Comparison of ENCODE assay signal across 8 cellular contexts in genomic region chr9:16869961-16870605, GRCh38. TPM values are rescaled to one million over a fixed set of nuclear protein-coding genes. Genes with fewer than 3 reads are reported as not detected.
DNase-seq lines count a peak whose midpoint lies in the region; ATAC-seq and TF ChIP-seq lines count a peak whose summit lies in the region.

No MANE protein-coding gene starts in this region.

- H4K20me1 ChIP-seq in neural cell (ENCODE audit: insufficient read depth): no peaks in the 10 kb centered on the region

- H2AFZ ChIP-seq in neural cell (ENCODE audit: low read depth, low read length): no peak overlapping the region

- H3F3A ChIP-seq in neural cell (ENCODE audit: insufficient read depth, low read length, poor library complexity, severe bottlenecking): no peaks in the 10 kb centered on the region

- H3K4me2 ChIP-seq in neural cell (ENCODE audit: low read length): peak overlapping the region; percentile 57

- no peak for ATAC-seq in GM21447 (IDR thresholded peaks at IDR 0.05; ENCODE audit: unreplicated experiment)

- no peaks in the 10 kb centered on the region for H3K9me3 Mint-ChIP-seq in activated CD4-positive, alpha-beta T cell treated with anti-CD3 and anti-CD28 coated beads, Interleukin-2, amount 10 ng/mL, durations not matched to agents 7 days and 5 days

- peaks cover 48% of the 10 kb centered on the region for H3K27me3 Mint-ChIP-seq in activated CD4-positive, alpha-beta T cell treated with anti-CD3 and anti-CD28 coated beads, Interleukin-2, amount 10 ng/mL, durations not matched to agents 7 days and 5 days

- no peaks in the 10 kb centered on the region for H3K36me3 Mint-ChIP-seq in activated CD4-positive, alpha-beta T cell treated with anti-CD3 and anti-CD28 coated beads, Interleukin-2, amount 10 ng/mL, durations not matched to agents 7 days and 5 days (ENCODE audit: low read depth)

- no peak overlapping the region for H3K9ac ChIP-seq in neural cell (ENCODE audit: low read length)

- no peak for TF ChIP-seq POLR2A in NB4 (IDR thresholded peaks at IDR 0.05; ENCODE audit: extremely low read depth, insufficient read length)

- H3K4me1 Mint-ChIP-seq in activated CD4-positive, alpha-beta T cell treated with anti-CD3 and anti-CD28 coated beads, Interleukin-2, amount 10 ng/mL, durations not matched to agents 7 days and 5 days: peaks cover 5% of the 10 kb centered on the region

- H3K27ac Mint-ChIP-seq in activated CD4-positive, alpha-beta T cell treated with anti-CD3 and anti-CD28 coated beads, Interleukin-2, amount 10 ng/mL, durations not matched to agents 7 days and 5 days: no peak overlapping the region

- CTCF ChIA-PET in activated CD4-positive, alpha-beta T cell treated with anti-CD3 and anti-CD28 coated beads, Interleukin-2, amount 10 ng/mL, durations not matched to agents 7 days and 5 days (lab: Charles Lee): no interaction called here

- DNase-seq in BE2C: peak; percentile 20
- peak; percentile 74 for DNase-seq in NB4 (ENCODE audit: low read depth)
- DNase-seq in fibroblast of pulmonary artery (ENCODE audit: low read depth): peak; percentile 22
- no peak for DNase-seq in activated CD4-positive, alpha-beta T cell treated with anti-CD3 and anti-CD28 coated beads, Interleukin-2, amount 10 ng/mL, durations not matched to agents 7 days and 5 days
- no peak for DNase-seq in germinal center (ENCODE audit: low spot score)
- no peak for DNase-seq in activated T-cell treated with anti-CD3 and anti-CD28 coated beads, Interleukin-2, amount 50 U/mL, for 48 hours

- POLR2A ChIA-PET in activated CD4-positive, alpha-beta T cell treated with anti-CD3 and anti-CD28 coated beads, Interleukin-2, amount 10 ng/mL, durations not matched to agents 7 days and 5 days (lab: Charles Lee): no interaction called here

- H3K27me3 ChIP-seq in BE2C (peaks cover 34% of the 10 kb centered on the region), neural cell (ENCODE audit: insufficient read depth, low read depth, low read length) (peaks cover 73% of the 10 kb centered on the region)

- TF ChIP-seq RAD21 in neural cell (conservative IDR thresholded peaks at IDR 0.05): no peak

- no peak for TF ChIP-seq CTCF in BE2C (IDR thresholded peaks at IDR 0.05; ENCODE audit: low read depth, low read length)
- no peak for TF ChIP-seq CTCF in NB4 (IDR thresholded peaks at IDR 0.05; ENCODE audit: low read depth, low read length)
- TF ChIP-seq CTCF in fibroblast of pulmonary artery (IDR thresholded peaks at IDR 0.05; ENCODE audit: low read length, missing control alignments): no peak
- no peak for TF ChIP-seq CTCF in neural cell (IDR thresholded peaks at IDR 0.05; ENCODE audit: poor library complexity, severe bottlenecking)

- no peak overlapping the region for H3K27ac ChIP-seq in neural cell (ENCODE audit: low read length)

- H3K9me2 ChIP-seq in neural cell (ENCODE audit: insufficient read depth, low read length): no peaks in the 10 kb centered on the region

- H3K4me1 ChIP-seq in BE2C: no peaks in the 10 kb centered on the region

- H3K36me3 ChIP-seq in BE2C (no peaks in the 10 kb centered on the region), neural cell (ENCODE audit: insufficient read depth, low read length) (no peaks in the 10 kb centered on the region)

- H3K4me3 ChIP-seq in BE2C (ENCODE audit: low read depth, low read length) (peak overlapping the region; percentile 73), NB4 (ENCODE audit: low read depth, low read length) (peak overlapping the region; percentile 73), fibroblast of pulmonary artery (replicated peaks; ENCODE audit: low read depth, low read length) (peak overlapping the region; percentile 85), neural cell (ENCODE audit: low read length) (peak overlapping the region; percentile 73)

- no peak for TF ChIP-seq EP300 in neural cell (conservative IDR thresholded peaks at IDR 0.05; ENCODE audit: poor library complexity, severe bottlenecking)

- no peaks in the 10 kb centered on the region for H3K9me3 ChIP-seq in BE2C
- H3K9me3 ChIP-seq in neural cell (ENCODE audit: low read length): no peaks in the 10 kb centered on the region

- no peaks in the 10 kb centered on the region for H3K79me2 ChIP-seq in neural cell (replicated peaks; ENCODE audit: insufficient read depth, low read length)

- no peak overlapping the region for H3K4me3 Mint-ChIP-seq in activated CD4-positive, alpha-beta T cell treated with anti-CD3 and anti-CD28 coated beads, Interleukin-2, amount 10 ng/mL, durations not matched to agents 7 days and 5 days

TF ChIP-seq in neural cell, 6 proteins besides CTCF, POLR2A, EP300 and RAD21:
- TF ChIP-seq REST (IDR thresholded peaks at IDR 0.05; ENCODE audit: borderline replicate concordance): no peak
- no peak for TF ChIP-seq MXI1 (conservative IDR thresholded peaks at IDR 0.05; ENCODE audit: poor library complexity, severe bottlenecking)
- TF ChIP-seq SMC3 (conservative IDR thresholded peaks at IDR 0.05; ENCODE audit: poor library complexity): no peak

RNA-seq across cellular contexts. Expression of gene BNC2, which starts 0.4 kb away (rescaled TPM):
- polyA plus RNA-seq in BE2C (2012; ENCODE audit: insufficient read depth, insufficient read length, low read depth): 0.43 TPM
- polyA plus RNA-seq in neural cell: 1.2 and 1.3 TPM in 2 replicates
- 4.9 and 8.1 TPM in 2 replicates for polyA minus RNA-seq in neural cell
- not detected for total RNA-seq in activated CD4-positive, alpha-beta T cell treated with anti-CD3 and anti-CD28 coated beads, Interleukin-2, amount 10 ng/mL, durations not matched to agents 7 days and 5 days

Comparison
In these comparisons a context has a peak if more than half of its experiments do, and no peak if none do; other contexts are left out.
1. DNase-seq: peak in BE2C (single experiment), NB4 (single experiment) and fibroblast of pulmonary artery (single experiment); none in activated CD4-positive, alpha-beta T cell treated with anti-CD3 and anti-CD28 coated beads, Interleukin-2, amount 10 ng/mL, durations not matched to agents 7 days and 5 days (single experiment), germinal center (single experiment) and activated T-cell treated with anti-CD3 and anti-CD28 coated beads, Interleukin-2, amount 50 U/mL, for 48 hours (0 of 2).
2. Peak in every context shown above with its lines, with median percentiles within 50 percentile points of each other: H3K4me3 ChIP-seq.